ENCODE assay signal across 8 cellular contexts in genomic region chr19:8580710-8581281, GRCh38. TPM values are rescaled to one million over a fixed set of nuclear protein-coding genes. Genes with fewer than 3 reads are reported as not detected.
A peak's percentile ranks its signal among the peaks of the same experiment; 100 is the strongest.
DNase-seq lines count a peak whose midpoint lies in the region; ATAC-seq and TF ChIP-seq lines count a peak whose summit lies in the region.

No MANE protein-coding gene starts in this region.

- ATAC-seq in GM18517 (IDR thresholded peaks at IDR 0.05; ENCODE audit: unreplicated experiment): no peak

- peak; percentile 97 for TF ChIP-seq CTCF in RWPE1 (conservative IDR thresholded peaks at IDR 0.05; ENCODE audit: low read depth)
- TF ChIP-seq CTCF in fibroblast of villous mesenchyme (IDR thresholded peaks at IDR 0.05; ENCODE audit: insufficient read depth, low read depth, low read length): peak; percentile 100
- TF ChIP-seq CTCF in thyroid gland (IDR thresholded peaks at IDR 0.05): peak; percentile 86 to 100 (median 98)

- H3K4me3 ChIP-seq in fibroblast of villous mesenchyme (ENCODE audit: low read depth, low read length): no peak overlapping the region
- no peak overlapping the region for H3K4me3 ChIP-seq in thyroid gland (replicated peaks in 1 of 3)

- TF ChIP-seq POLR2A in thyroid gland (IDR thresholded peaks at IDR 0.05): no peak

- H3K36me3 ChIP-seq in thyroid gland: no peaks in the 10 kb centered on the region

- no peaks in the 10 kb centered on the region for H3K9me3 ChIP-seq in thyroid gland

- CTCF ChIA-PET in RWPE1 (lab: Yijun Ruan, JAX): interaction anchor here (0.5 to 2.0 kb wide), 30 partner anchors 8 to 1243 kb away, joined by 3 to 9 read pairs (median 4); no protein-coding TSS in a partner anchor

- H3K27ac ChIP-seq in RWPE1 (no peak overlapping the region), thyroid gland (no peak overlapping the region)

- H3K27me3 ChIP-seq in thyroid gland: no peaks in the 10 kb centered on the region

- no peaks in the 10 kb centered on the region for H3K4me1 ChIP-seq in thyroid gland

- POLR2A ChIA-PET in RWPE1 (lab: Yijun Ruan, JAX; ENCODE audit: low non-redundant PET): no interaction called here

- peak; percentile 75 for DNase-seq in GDM1 (lab: John Stamatoyannopoulos, UW)
- DNase-seq in HUDEP-2 (lab: John Stamatoyannopoulos, UW; ENCODE audit: unreplicated experiment in 76 of 76): peak in 68 of 76 experiments; percentile 24 to 88 (median 72)
- DNase-seq in RWPE1 (ENCODE audit: low spot score): peak; percentile 55
- DNase-seq in activated T-helper 1 cell treated with anti-CD3 and anti-CD28 coated beads, Interleukin-2, amount 50 U/mL, for 16 hours (ENCODE audit: low read depth in 1 of 2, low spot score in 1 of 2): peak; percentile 78 to 79
- DNase-seq in fibroblast of villous mesenchyme (ENCODE audit: low read depth): peak; percentile 73
- peak; percentile 21 for DNase-seq in occipital lobe (lab: John Stamatoyannopoulos, UW)
- peak; percentile 68 to 72 for DNase-seq in thyroid gland

- WGBS in thyroid gland, 2 donors: 5 to 9% methylated on average over 8 to 10 of the region's 21 CpGs

- intact Hi-C loops in thyroid gland (cut with DNase I): loop anchor here (10.0 kb wide), 1 partner anchor 246 kb away; no protein-coding TSS in a partner anchor

RNA-seq across cellular contexts. Expression of gene MYO1F, which starts 3.6 kb away (rescaled TPM):
- total RNA-seq in fibroblast of villous mesenchyme (0.32 and 1.3 TPM in 2 replicates), occipital lobe (1.7 TPM), thyroid gland (10 to 100 TPM in 1 of 4 donors, 1 to 10 TPM in 3; 5.1 to 21.5 (median 6.0) TPM)

RNA-seq across cellular contexts. Expression of gene ADAMTS10, which starts 29.7 kb away (rescaled TPM):
- 7.3 and 19.3 TPM in 2 replicates for total RNA-seq in fibroblast of villous mesenchyme
- total RNA-seq in occipital lobe: 46.0 TPM
- total RNA-seq in thyroid gland: 10 to 100 TPM in 3 of 4 donors, 1 to 10 TPM in 1; 7.6 to 20.9 (median 14.7) TPM

RNA-seq across cellular contexts. Expression of gene NFILZ, which starts 49.6 kb away (rescaled TPM):
- total RNA-seq in fibroblast of villous mesenchyme: not detected in 2 replicates
- total RNA-seq in occipital lobe: not detected
- total RNA-seq in thyroid gland: not detected

Comparison
In these comparisons a context has a peak if more than half of its experiments do, and no peak if none do; other contexts are left out.
1. DNase-seq: peak in every context shown above with its lines; median percentile 78 in activated T-helper 1 cell treated with anti-CD3 and anti-CD28 coated beads, Interleukin-2, amount 50 U/mL, for 16 hours; 75 in GDM1; 73 in fibroblast of villous mesenchyme; 72 in HUDEP-2; 70 in thyroid gland; 55 in RWPE1; 21 in occipital lobe.